4 cellular contexts compared by ENCODE assay signal in genomic region chr2:130764821-130765115, GRCh38. TPM values are rescaled to one million over a fixed set of nuclear protein-coding genes. Genes with fewer than 3 reads are reported as not detected.
"Had no signal": no experiment of that assay in that cellular context is flagged by ENCODE, and none has a peak within 500 bp of the region (broad histone marks: within the 10 kb centered on the region; RNA-seq: fewer than 3 reads in every experiment).

No MANE protein-coding gene starts in this region.

- ATAC-seq: GM12878 had no signal

- DNase-seq: GDM1, GF-D8 had no signal

- H3K4me3 ChIP-seq: GM12878 had no signal

RNA-seq across cellular contexts. Expression of gene AMER3, which starts 9.4 kb away (rescaled TPM):
- total RNA-seq: G401, GM12878 had no signal
- polyA plus RNA-seq: GM12878 had no signal

RNA-seq across cellular contexts. Expression of gene GPR148, which starts 35.9 kb away (rescaled TPM):
- total RNA-seq: G401, GM12878 had no signal
- polyA plus RNA-seq: GM12878 had no signal
